Comparison of ENCODE assay signal across 1 cellular context in genomic region chr16:3656491-3657468, GRCh38.
TF ChIP-seq lines count a peak whose summit lies in the region.

No MANE protein-coding gene starts in this region.

TF ChIP-seq in K562, 482 proteins besides CTCF, POLR2A, EP300 and RAD21 (continued from another document):
- TF ChIP-seq AFF1 (IDR thresholded peaks at IDR 0.05; ENCODE audit: low read depth in 1 of 2, partially characterized antibody in 2 of 2) (no peak), POLR2G (IDR thresholded peaks at IDR 0.05; ENCODE audit: low read depth, low read length) (peak; percentile 28), MNT (conservative IDR thresholded peaks at IDR 0.05) (no peak), ETV5 (CRISPR knock-in tag; IDR thresholded peaks at IDR 0.05; ENCODE audit: low read depth) (no peak), ZHX1 (conservative IDR thresholded peaks at IDR 0.05; ENCODE audit: low read length) (no peak), PPARD (CRISPR knock-in tag; IDR thresholded peaks at IDR 0.05) (no peak), SUPT5H (IDR thresholded peaks at IDR 0.05) (0 out of 2 replicates have a peak, but pooled peaks have one; percentile 13), TAF9B (IDR thresholded peaks at IDR 0.05; ENCODE audit: partially characterized antibody) (no peak)
